Comparison of ENCODE assay signal across 11 cellular contexts in genomic region chr4:40918330-40918729, GRCh38.
DNase-seq lines count a peak whose midpoint lies in the region; ATAC-seq and TF ChIP-seq lines count a peak whose summit lies in the region.
"Had no signal": no experiment of that assay in that cellular context is flagged by ENCODE, and none has a peak within 500 bp of the region (broad histone marks: within the 10 kb centered on the region; RNA-seq: fewer than 3 reads in every experiment).

No MANE protein-coding gene starts in this region.

- ATAC-seq in SK-N-SH treated with all-trans-retinoic acid at 6 μM for 48 hours (peak; percentile 31), heart right ventricle (peak; percentile 59 to 84 (median 76)), GM21529 (IDR thresholded peaks at IDR 0.05; ENCODE audit: unreplicated experiment) (no peak)
- ATAC-seq in CD8-positive, alpha-beta T cell, result no peak
- ATAC-seq: stimulated activated memory B cell treated with anti-CD40 and anti-IgM and Interleukin-4, amounts not matched to agents 10 μg/mL and 1 μg/mL and 100 μg/mL, for 72 hours had no signal

- H3K4me1 Mint-ChIP-seq in CD8-positive, alpha-beta T cell (ENCODE audit: low read depth), result no peaks in the 10 kb centered on the region

- no peak for TF ChIP-seq CTCF in heart right ventricle (IDR thresholded peaks at IDR 0.05)
- no peak for TF ChIP-seq CTCF in transverse colon (IDR thresholded peaks at IDR 0.05)
- TF ChIP-seq CTCF in CD8-positive, alpha-beta T cell (IDR thresholded peaks at IDR 0.05), result no peak

- no peaks in the 10 kb centered on the region for H3K9me3 Mint-ChIP-seq in CD8-positive, alpha-beta T cell
- H3K9me3 Mint-ChIP-seq: CD4-positive, CD25-positive, alpha-beta regulatory T cell had no signal

- CTCF ChIA-PET in CD8-positive, alpha-beta T cell (lab: Charles Lee), result interaction anchor here (1.4 to 1.6 kb wide), 2 partner anchors 10 kb away, joined by 5 read pairs; no protein-coding TSS in a partner anchor

- in situ Hi-C loops in transverse colon (cut with MboI; ENCODE audit: low pct_ligation_motif_present in 1 of 4, low pct_unique_long_range_greater_than_20kb in 1 of 4, low sequenced_read_pairs in 3 of 4), result no loop called here

- H3K27ac ChIP-seq in heart right ventricle (peak overlapping the region in 3 of 10 donors; percentile 15 to 36 (median 31)), transverse colon (no peak overlapping the region)
- no peak overlapping the region for H3K27ac ChIP-seq in CD8-positive, alpha-beta T cell (ENCODE audit: low read depth, low read length)
- H3K27ac ChIP-seq: Peyer's patch had no signal

- POLR2A ChIA-PET in CD8-positive, alpha-beta T cell (lab: Charles Lee), result interaction anchor here (0.6 kb wide), 1 partner anchor 879 kb away, joined by 3 read pairs; no protein-coding TSS in a partner anchor

- no peak for TF ChIP-seq POLR2A in transverse colon (IDR thresholded peaks at IDR 0.05)

- H3K27ac Mint-ChIP-seq in CD8-positive, alpha-beta T cell, result no peak overlapping the region
- H3K27ac Mint-ChIP-seq: CD4-positive, CD25-positive, alpha-beta regulatory T cell; stimulated activated memory B cell treated with anti-CD40 and anti-IgM and Interleukin-4, amounts not matched to agents 10 μg/mL and 1 μg/mL and 100 μg/mL, for 72 hours had no signal

- 25 to 36% methylated on average over 4 of the region's 4 CpGs for WGBS in heart right ventricle, 2 donors
- WGBS in transverse colon (ENCODE audit: low coverage in 1 of 2), 2 donors, result 41 to 43% methylated on average over 3 to 4 of the region's 4 CpGs

- intact Hi-C loops in heart right ventricle (cut with DNase I), result no loop called here
- intact Hi-C loops in transverse colon (cut with DNase I; ENCODE audit: low total_unique reads), result no loop called here
- intact Hi-C loops in CD8-positive, alpha-beta T cell (cut with DNase I, micrococcal nuclease), result no loop called here

- peaks cover 0 to 8% (median 0%) of the 10 kb centered on the region in 11 donors for H3K9me3 ChIP-seq in heart right ventricle
- no peaks in the 10 kb centered on the region for H3K9me3 ChIP-seq in transverse colon
- H3K9me3 ChIP-seq in CD8-positive, alpha-beta T cell (ENCODE audit: low read length), result no peaks in the 10 kb centered on the region
- H3K9me3 ChIP-seq: Peyer's patch had no signal

- peaks cover 5 to 39% (median 32%) of the 10 kb centered on the region in 9 donors for H3K4me1 ChIP-seq in heart right ventricle
- H3K4me1 ChIP-seq in transverse colon, result peaks cover 0 to 10% (median 6%) of the 10 kb centered on the region in 4 donors
- no peaks in the 10 kb centered on the region for H3K4me1 ChIP-seq in CD8-positive, alpha-beta T cell (ENCODE audit: insufficient read depth, low read length)

- H3K4me3 ChIP-seq in heart right ventricle (no peak overlapping the region), transverse colon (no peak overlapping the region)
- H3K4me3 ChIP-seq in CD8-positive, alpha-beta T cell (ENCODE audit: low read depth, low read length), result no peak overlapping the region
- H3K4me3 ChIP-seq: Peyer's patch had no signal

- H3K36me3 ChIP-seq in heart right ventricle (peaks cover 0 to 38% (median 0%) of the 10 kb centered on the region in 9 donors), transverse colon (no peaks in the 10 kb centered on the region)
- H3K36me3 ChIP-seq in CD8-positive, alpha-beta T cell (ENCODE audit: insufficient read depth, low read length), result no peaks in the 10 kb centered on the region
- H3K36me3 ChIP-seq: Peyer's patch had no signal

- peak; percentile 4 for DNase-seq in NCI-H345 (lab: John Stamatoyannopoulos, UW)
- DNase-seq in NCI-H345 treated with DMSO at 0.1 percent for 48 hours (lab: John Stamatoyannopoulos, UW; ENCODE audit: unreplicated experiment), result no peak
- peak; percentile 50 to 69 for DNase-seq in heart right ventricle
- peak; percentile 40 for DNase-seq in transverse colon
- DNase-seq in NCI-H510A treated with DMSO at 0.1 percent for 48 hours (lab: John Stamatoyannopoulos, UW), result no peak
- no peak for DNase-seq in CD8-positive, alpha-beta T cell
- DNase-seq: CD4-positive, CD25-positive, alpha-beta regulatory T cell had no signal

- H3K27me3 ChIP-seq in heart right ventricle (no peaks in the 10 kb centered on the region), transverse colon (no peaks in the 10 kb centered on the region)
- H3K27me3 ChIP-seq in CD8-positive, alpha-beta T cell (ENCODE audit: insufficient read depth, low read length), result no peaks in the 10 kb centered on the region
- H3K27me3 ChIP-seq: Peyer's patch had no signal

- no peaks in the 10 kb centered on the region for H3K36me3 Mint-ChIP-seq in CD8-positive, alpha-beta T cell
- H3K36me3 Mint-ChIP-seq: CD4-positive, CD25-positive, alpha-beta regulatory T cell; stimulated activated memory B cell treated with anti-CD40 and anti-IgM and Interleukin-4, amounts not matched to agents 10 μg/mL and 1 μg/mL and 100 μg/mL, for 72 hours had no signal

- H3K4me3 Mint-ChIP-seq in CD8-positive, alpha-beta T cell, result no peak overlapping the region
- H3K4me3 Mint-ChIP-seq: CD4-positive, CD25-positive, alpha-beta regulatory T cell; stimulated activated memory B cell treated with anti-CD40 and anti-IgM and Interleukin-4, amounts not matched to agents 10 μg/mL and 1 μg/mL and 100 μg/mL, for 72 hours had no signal

- TF ChIP-seq EP300 in transverse colon (IDR thresholded peaks at IDR 0.05; ENCODE audit: low read depth), result no peak

- no peaks in the 10 kb centered on the region for H3K27me3 Mint-ChIP-seq in CD8-positive, alpha-beta T cell (ENCODE audit: low read depth)

TF ChIP-seq in SK-N-SH treated with all-trans-retinoic acid at 6 μM for 48 hours, 23 proteins besides CTCF, POLR2A, EP300 and RAD21:
- peak; percentile 70 for TF ChIP-seq ISL1 (CRISPR knock-in tag; IDR thresholded peaks at IDR 0.05)
- no peak for TF ChIP-seq ZNF8 (CRISPR knock-in tag; IDR thresholded peaks at IDR 0.05)
TF ChIP-seq in SK-N-SH treated with all-trans-retinoic acid at 6 μM for 48 hours: peak in this region for 1.

Comparison
In these comparisons a context has a peak if more than half of its experiments do, and no peak if none do; other contexts are left out.
1. DNase-seq: peak in NCI-H345 (single experiment), heart right ventricle (2 of 2) and transverse colon (single experiment); none in NCI-H345 treated with DMSO at 0.1 percent for 48 hours (single experiment), NCI-H510A treated with DMSO at 0.1 percent for 48 hours (single experiment) and CD8-positive, alpha-beta T cell (0 of 7).
2. ATAC-seq: peak in SK-N-SH treated with all-trans-retinoic acid at 6 μM for 48 hours (single experiment) and heart right ventricle (8 of 8); none in CD8-positive, alpha-beta T cell (single experiment) and GM21529 (single experiment).